ENCODE assay signal across 12 cellular contexts in genomic region chr9:114889802-114890224, GRCh38. TPM values are rescaled to one million over a fixed set of nuclear protein-coding genes. Genes with fewer than 3 reads are reported as not detected.
DNase-seq lines count a peak whose midpoint lies in the region; ATAC-seq and TF ChIP-seq lines count a peak whose summit lies in the region.
"Had no signal": no experiment of that assay in that cellular context is flagged by ENCODE, and none has a peak within 500 bp of the region (broad histone marks: within the 10 kb centered on the region; RNA-seq: fewer than 3 reads in every experiment).

No MANE protein-coding gene starts in this region.

- dilution Hi-C loops in IMR-90 (cut with HindIII; ENCODE audit: low sequenced_read_pairs, unreplicated experiment) = no loop called here

- H3K4me3 Mint-ChIP-seq in activated CD8-positive, alpha-beta T cell treated with anti-CD3 and anti-CD28 coated beads for 36 hours = no peak overlapping the region

- in situ Hi-C loops in IMR-90 (cut with MboI; ENCODE audit: low sequenced_read_pairs) = no loop called here

- H4K5ac ChIP-seq in IMR-90 (ENCODE audit: low read depth, low read length) = no peak overlapping the region; the same call in 1 of the 2 replicates

- H3K9ac ChIP-seq in BLaER1 treated with 17β-estradiol and CSF1 and Interleukin-3, amounts not matched to agents 10 nM and 100 nM = peak overlapping the region in 9 of 11 experiments; percentile 28 to 56 (median 48); a peak in 11 of 22 replicates
- H3K9ac ChIP-seq in IMR-90 (ENCODE audit: low read depth, low read length) = no peak overlapping the region

- POLR2A ChIA-PET in IMR-90 (lab: Charles Lee; ENCODE audit: unreplicated experiment) = no interaction called here
- POLR2A ChIA-PET in activated CD8-positive, alpha-beta T cell treated with anti-CD3 and anti-CD28 coated beads for 36 hours (lab: Charles Lee) = interaction anchor here (1.1 to 1.3 kb wide), 3 partner anchors 8 to 39 kb away, joined by 3 to 4 read pairs (median 4); no protein-coding TSS in a partner anchor

- H3K9me3 Mint-ChIP-seq in activated CD8-positive, alpha-beta T cell treated with anti-CD3 and anti-CD28 coated beads for 36 hours = peaks cover 15% of the 10 kb centered on the region

- no peak overlapping the region; the same call in 1 of the 2 replicates for H3K14ac ChIP-seq in IMR-90 (replicated peaks; ENCODE audit: low read depth, low read length)

- no peak for ATAC-seq in IMR-90 (ENCODE audit: low read depth)
- peak; percentile 58 for ATAC-seq in activated CD8-positive, alpha-beta T cell treated with anti-CD3 and anti-CD28 coated beads for 36 hours
- peak; percentile 53 for ATAC-seq in lung (ENCODE audit: insufficient read depth, low FRiP score)
- ATAC-seq in GM21515 (IDR thresholded peaks at IDR 0.05; ENCODE audit: unreplicated experiment) = no peak
- no peak for ATAC-seq in GM21619 (IDR thresholded peaks at IDR 0.05; ENCODE audit: unreplicated experiment)

- no peak overlapping the region for H4K8ac ChIP-seq in IMR-90 (ENCODE audit: low read depth in 2 of 2, low read length in 2 of 2)

- 0 out of 2 replicates have a peak overlapping the region, but pooled peaks have one; percentile 13 for H2AK5ac ChIP-seq in IMR-90 (ENCODE audit: low read depth, low read length)

- TF ChIP-seq POLR2A in IMR-90 (IDR thresholded peaks at IDR 0.05; ENCODE audit: low read depth, low read length) = no peak

- peak overlapping the region; percentile 13 for H2AFZ ChIP-seq in IMR-90 (replicated peaks; ENCODE audit: low read length, poor library complexity)

- peak overlapping the region; percentile 16 for H2AK9ac ChIP-seq in IMR-90 (replicated peaks; ENCODE audit: low read depth, low read length, poor library complexity)

- TF ChIP-seq CTCF in IMR-90 (conservative IDR thresholded peaks at IDR 0.05; ENCODE audit: low read depth, low read length) (no peak), lung (IDR thresholded peaks at IDR 0.05; ENCODE audit: control extremely low read depth, extremely low read depth) (no peak)
- TF ChIP-seq CTCF in activated CD8-positive, alpha-beta T cell treated with anti-CD3 and anti-CD28 coated beads for 36 hours (IDR thresholded peaks at IDR 0.05) = no peak

- H3K4ac ChIP-seq in IMR-90 (ENCODE audit: low read depth, low read length) = no peak overlapping the region; the same call in 1 of the 2 replicates

- no peaks in the 10 kb centered on the region for H3K79me1 ChIP-seq in IMR-90 (ENCODE audit: low read depth in 1 of 2, low read length in 2 of 2)

- peak overlapping the region; percentile 41 to 76 (median 65) for H3K4me2 ChIP-seq in BLaER1 treated with 17β-estradiol and CSF1 and Interleukin-3, amounts not matched to agents 10 nM and 100 nM
- H3K4me2 ChIP-seq in IMR-90 (ENCODE audit: low read depth, low read length) = no peak overlapping the region

- no peak overlapping the region for H2BK5ac ChIP-seq in IMR-90 (ENCODE audit: low read depth, low read length, poor library complexity, severe bottlenecking)

- no peak overlapping the region for H2BK15ac ChIP-seq in IMR-90 (ENCODE audit: low read depth, low read length)

- peaks cover 63% of the 10 kb centered on the region for H3K4me1 Mint-ChIP-seq in activated CD8-positive, alpha-beta T cell treated with anti-CD3 and anti-CD28 coated beads for 36 hours (ENCODE audit: low read depth)

- H3K27me3 ChIP-seq in BLaER1 treated with 17β-estradiol and CSF1 and Interleukin-3, amounts not matched to agents 10 nM and 100 nM = no peaks in the 10 kb centered on the region
- H3K27me3 ChIP-seq in IMR-90 (ENCODE audit: control insufficient read depth, insufficient read depth, low read length) (no peaks in the 10 kb centered on the region), lung (ENCODE audit: control insufficient read depth, insufficient read depth) (no peaks in the 10 kb centered on the region)
- H3K27me3 ChIP-seq: transverse colon had no signal

- H3K27me3 Mint-ChIP-seq in activated CD8-positive, alpha-beta T cell treated with anti-CD3 and anti-CD28 coated beads for 36 hours = no peaks in the 10 kb centered on the region

- H3K27ac Mint-ChIP-seq in activated CD8-positive, alpha-beta T cell treated with anti-CD3 and anti-CD28 coated beads for 36 hours = peak overlapping the region; percentile 67

- H3K27ac ChIP-seq in BLaER1 treated with 17β-estradiol and CSF1 and Interleukin-3, amounts not matched to agents 10 nM and 100 nM = peak overlapping the region in 10 of 11 experiments; percentile 58 to 78 (median 74); a peak in 20 of 22 replicates
- H3K27ac ChIP-seq in IMR-90 (ENCODE audit: insufficient read depth, low read length) = no peak overlapping the region
- H3K27ac ChIP-seq in lung (ENCODE audit: low read depth in 1 of 2, low read length in 1 of 2) = peak overlapping the region in 1 of 2 donors; percentile 32
- H3K27ac ChIP-seq: transverse colon had no signal

- no peak overlapping the region for H3K56ac ChIP-seq in IMR-90 (ENCODE audit: extremely low read depth, insufficient read depth, low read length)

- peaks cover 19% of the 10 kb centered on the region for H3K36me3 Mint-ChIP-seq in activated CD8-positive, alpha-beta T cell treated with anti-CD3 and anti-CD28 coated beads for 36 hours (ENCODE audit: low read depth)

- H3K4me3 ChIP-seq in BLaER1 treated with 17β-estradiol and CSF1 and Interleukin-3, amounts not matched to agents 10 nM and 100 nM = no peak overlapping the region
- H3K4me3 ChIP-seq in IMR-90 (ENCODE audit: insufficient read depth, low read depth, low read length) (no peak overlapping the region), lung (no peak overlapping the region)
- H3K4me3 ChIP-seq: transverse colon had no signal

- intact Hi-C loops in IMR-90 (cut with micrococcal nuclease) = no loop called here
- intact Hi-C loops in activated CD8-positive, alpha-beta T cell treated with anti-CD3 and anti-CD28 coated beads for 36 hours (cut with micrococcal nuclease) = no loop called here

- H3K23ac ChIP-seq in IMR-90 (ENCODE audit: low read depth, low read length) = no peak overlapping the region

- H3K36me3 ChIP-seq in BLaER1 treated with 17β-estradiol and CSF1 and Interleukin-3, amounts not matched to agents 10 nM and 100 nM = peaks cover 0 to 5% (median 0%) of the 10 kb centered on the region in 11 experiments; a peak in 2 of 22 replicates
- H3K36me3 ChIP-seq in IMR-90 (ENCODE audit: control insufficient read depth, insufficient read depth, low read length) (no peaks in the 10 kb centered on the region), lung (ENCODE audit: control insufficient read depth in 2 of 2, insufficient read depth in 2 of 2, low read length in 2 of 2) (no peaks in the 10 kb centered on the region)
- H3K36me3 ChIP-seq: transverse colon had no signal

- peaks cover 14% of the 10 kb centered on the region for H3K9me1 ChIP-seq in IMR-90 (ENCODE audit: insufficient read depth, low read length)

- CTCF ChIA-PET in IMR-90 (lab: Yijun Ruan, JAX) = no interaction called here
- CTCF ChIA-PET in activated CD8-positive, alpha-beta T cell treated with anti-CD3 and anti-CD28 coated beads for 36 hours (lab: Charles Lee) = interaction anchor here (1.0 to 2.9 kb wide), 5 partner anchors 9 to 208 kb away, joined by 3 to 15 read pairs (median 7); partner anchors contain the start of gene TEX48

- no peak overlapping the region for H4K91ac ChIP-seq in IMR-90 (ENCODE audit: insufficient read depth, low read depth, low read length)

- WGBS in IMR-90 (ENCODE audit: extremely low coverage in 2 of 2, insufficient read length in 1 of 2), 2 experiments = 100% methylated on average over 1 of the region's 3 CpGs; no CpG with 5 or more reads in 1 of the 2 experiments
- 56% methylated on average over 3 of the region's 3 CpGs for WGBS in lung, 2 donors

- peak overlapping the region; percentile 4; the same call in 1 of the 2 replicates for H3K18ac ChIP-seq in IMR-90 (ENCODE audit: low read depth, low read length)

- peaks cover 0 to 34% (median 11%) of the 10 kb centered on the region in 11 experiments; a peak in 13 of 22 replicates for H3K9me3 ChIP-seq in BLaER1 treated with 17β-estradiol and CSF1 and Interleukin-3, amounts not matched to agents 10 nM and 100 nM (replicated peaks in 1 of 11)
- peaks cover 2% of the 10 kb centered on the region; the same call in 1 of the 2 replicates for H3K9me3 ChIP-seq in IMR-90 (ENCODE audit: control insufficient read depth, insufficient read depth, low read length)
- H3K9me3 ChIP-seq in lung (ENCODE audit: control insufficient read depth in 2 of 2, insufficient read depth in 1 of 2, low read length in 1 of 2) = no peaks in the 10 kb centered on the region
- H3K9me3 ChIP-seq: transverse colon had no signal

- DNase-seq in IMR-90 (no peak), lung (ENCODE audit: low spot score) (peak; percentile 53), GDM1 (lab: John Stamatoyannopoulos, UW) (no peak), NCI-H1417 treated with DMSO at 0.1 percent for 48 hours (lab: John Stamatoyannopoulos, UW) (no peak)
- DNase-seq in activated CD8-positive, alpha-beta T cell treated with anti-CD3 and anti-CD28 coated beads for 36 hours = peak; percentile 58
- DNase-seq: NCI-H2227 treated with DMSO at 0.1 percent for 48 hours, nucleus accumbens, SW 1271, transverse colon had no signal

- H4K20me1 ChIP-seq in BLaER1 treated with 17β-estradiol and CSF1 and Interleukin-3, amounts not matched to agents 10 nM and 100 nM = no peaks in the 10 kb centered on the region
- no peaks in the 10 kb centered on the region for H4K20me1 ChIP-seq in IMR-90 (ENCODE audit: insufficient read depth, low read length)

- no TSS peak for BruUV-seq in IMR-90 (replicated peaks; lab: Mats Ljungman, UMichigan)

- H2BK120ac ChIP-seq in IMR-90 (ENCODE audit: low read depth, low read length) = 0 out of 2 replicates have a peak overlapping the region, but pooled peaks have one; percentile 44

- peaks cover 26 to 68% (median 47%) of the 10 kb centered on the region in 10 experiments for H3K4me1 ChIP-seq in BLaER1 treated with 17β-estradiol and CSF1 and Interleukin-3, amounts not matched to agents 10 nM and 100 nM
- H3K4me1 ChIP-seq in IMR-90 (ENCODE audit: control insufficient read depth, insufficient read depth, low read length) (peaks cover 14% of the 10 kb centered on the region), lung (ENCODE audit: control insufficient read depth in 2 of 2, insufficient read depth in 2 of 2, low read length in 2 of 2) (no peaks in the 10 kb centered on the region)

- H2BK20ac ChIP-seq in IMR-90 (ENCODE audit: low read depth, low read length) = no peak overlapping the region; the same call in 1 of the 2 replicates

- TF ChIP-seq RAD21 in IMR-90 (IDR thresholded peaks at IDR 0.05; ENCODE audit: low read length) = no peak

TF ChIP-seq in IMR-90, 13 proteins besides CTCF, POLR2A, EP300 and RAD21:
- TF ChIP-seq CEBPB (IDR thresholded peaks at IDR 0.05; ENCODE audit: low read depth, low read length) = no peak
- no peak for TF ChIP-seq FOS (IDR thresholded peaks at IDR 0.05; ENCODE audit: low read depth, low read length)

RNA-seq across cellular contexts. Expression of gene TNFSF8, which starts 40.6 kb away (rescaled TPM):
- total RNA-seq in IMR-90 (2012; rRNA removed) (not detected in 2 replicates), lung (1 to 10 TPM; 1.9 to 8.7 TPM)
- polyA plus RNA-seq in IMR-90 (2012; rRNA removed) (not detected in 2 replicates), lung (1 to 10 TPM in 1 of 2 donors, under 1 TPM in 1; 0.61 to 7.7 TPM)
- not detected in 2 replicates for polyA plus RNA-seq in IMR-90 (2012; cell fraction: cytosol; rRNA removed)
- not detected in 2 replicates for polyA plus RNA-seq in IMR-90 (2012; cell fraction: nucleus; rRNA removed; ENCODE audit: low replicate concordance)
- 10 to 100 TPM; 21.7 to 23.9 TPM for total RNA-seq in activated CD8-positive, alpha-beta T cell treated with anti-CD3 and anti-CD28 coated beads for 36 hours

Comparison
In these comparisons a context has a peak if more than half of its experiments do, and no peak if none do; other contexts are left out.
1. ATAC-seq: peak in activated CD8-positive, alpha-beta T cell treated with anti-CD3 and anti-CD28 coated beads for 36 hours (single experiment) and lung (single experiment); none in IMR-90 (single experiment), GM21515 (single experiment) and GM21619 (single experiment).
2. DNase-seq: peak in activated CD8-positive, alpha-beta T cell treated with anti-CD3 and anti-CD28 coated beads for 36 hours (single experiment) and lung (single experiment); none in IMR-90 (single experiment), GDM1 (single experiment) and NCI-H1417 treated with DMSO at 0.1 percent for 48 hours (single experiment).